Comparison of ENCODE assay signal across 13 cellular contexts in genomic region chr5:175133185-175133584, GRCh38.
"Had no signal": no experiment of that assay in that cellular context is flagged by ENCODE, and none has a peak within 500 bp of the region (broad histone marks: within the 10 kb centered on the region; RNA-seq: fewer than 3 reads in every experiment).

No MANE protein-coding gene starts in this region.

- H3K27ac Mint-ChIP-seq: activated naive CD4-positive, alpha-beta T cell treated with anti-CD3 and anti-CD28 coated beads, Interleukin-2, amount 50 U/mL, for 24 hours; naive thymus-derived CD8-positive, alpha-beta T cell had no signal

- H3K9me3 ChIP-seq: body of pancreas, mucosa of descending colon, thyroid gland had no signal

- H3K36me3 ChIP-seq: right atrium auricular region, thyroid gland had no signal

- H3K27ac ChIP-seq: body of pancreas, epithelial cell of prostate, right atrium auricular region, thyroid gland had no signal

- H3K4me1 Mint-ChIP-seq: activated naive CD4-positive, alpha-beta T cell treated with anti-CD3 and anti-CD28 coated beads, Interleukin-2, amount 50 U/mL, for 24 hours; naive thymus-derived CD8-positive, alpha-beta T cell had no signal

- DNase-seq: activated CD4-positive, alpha-beta T cell treated with anti-CD3 and anti-CD28 coated beads, Interleukin-2, amount 50 U/mL, for 1 hour; body of pancreas; central memory CD4-positive, alpha-beta T cell; effector memory CD4-positive, alpha-beta T cell; hippocampal formation; left cardiac atrium; mucosa of descending colon; naive thymus-derived CD8-positive, alpha-beta T cell; small intestine; thyroid gland had no signal

- H3K4me3 ChIP-seq: body of pancreas, mucosa of descending colon, right atrium auricular region, thyroid gland had no signal

- ATAC-seq: body of pancreas; left cardiac atrium; mucosa of descending colon; naive thymus-derived CD8-positive, alpha-beta T cell had no signal

- H3K4me1 ChIP-seq: body of pancreas, right atrium auricular region, thyroid gland had no signal

- H3K27me3 ChIP-seq: body of pancreas, right atrium auricular region, thyroid gland had no signal

- H3K4me3 Mint-ChIP-seq: activated naive CD4-positive, alpha-beta T cell treated with anti-CD3 and anti-CD28 coated beads, Interleukin-2, amount 50 U/mL, for 24 hours; naive thymus-derived CD8-positive, alpha-beta T cell had no signal
